Comparison of ENCODE assay signal across 9 cellular contexts in the genomic region with DNA sequence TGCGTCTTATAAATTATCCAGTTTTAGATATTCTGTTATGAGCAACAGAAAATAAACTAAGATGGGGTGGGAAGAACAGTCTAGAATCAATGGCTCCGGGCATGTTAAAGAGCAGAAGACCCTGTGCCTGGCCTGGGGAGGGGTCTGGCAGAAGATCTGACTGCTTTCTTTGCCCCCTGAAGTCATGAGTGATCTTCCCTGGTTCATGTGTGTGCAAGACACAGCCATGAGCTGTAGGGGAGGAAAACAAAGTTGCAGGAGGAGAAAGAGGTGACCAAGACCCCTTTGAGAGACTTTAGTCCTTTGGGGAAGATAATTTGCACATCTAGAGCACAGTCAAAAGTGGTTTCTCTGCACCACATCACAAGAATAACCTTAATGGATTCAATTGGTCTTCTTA. TPM values are rescaled to one million over a fixed set of nuclear protein-coding genes. Genes with fewer than 3 reads are reported as not detected.
"Had no signal": no experiment of that assay in that cellular context is flagged by ENCODE, and none has a peak within 500 bp of the region (broad histone marks: within the 10 kb centered on the region; RNA-seq: fewer than 3 reads in every experiment).

No MANE protein-coding gene starts in this region.

- DNase-seq: HFFc6 had no signal

- H3K4me3 Mint-ChIP-seq: GM23338, HFFc6 had no signal

- H3K4me3 ChIP-seq: GM23338, HAP-1 had no signal

- H3K27ac Mint-ChIP-seq: GM23338, HFFc6, IgD-negative memory B cell had no signal

- H3K27ac ChIP-seq: HL-60 had no signal

- ATAC-seq: GM23338, HCT116, HepG2 had no signal

RNA-seq across cellular contexts. Expression of a gene that starts 4.8 kb away (rescaled TPM):
- total RNA-seq: GM23338, H1, HepG2, HFFc6, HT1080 had no signal

RNA-seq across cellular contexts. Expression of a gene that starts 18.2 kb away (rescaled TPM):
- total RNA-seq: GM23338, H1, HepG2, HFFc6, HT1080 had no signal

RNA-seq across cellular contexts. Expression of a gene that starts 41.5 kb away (rescaled TPM):
- total RNA-seq: HFFc6, HT1080 had no signal
